17 cellular contexts compared by ENCODE assay signal in genomic region chr9:138024831-138025291, GRCh38.
DNase-seq lines count a peak whose midpoint lies in the region; ATAC-seq and TF ChIP-seq lines count a peak whose summit lies in the region.
"Had no signal": no experiment of that assay in that cellular context is flagged by ENCODE, and none has a peak within 500 bp of the region (broad histone marks: within the 10 kb centered on the region; RNA-seq: fewer than 3 reads in every experiment).

No MANE protein-coding gene starts in this region.

- CTCF ChIA-PET in activated CD4-positive, alpha-beta T cell treated with anti-CD3 and anti-CD28 coated beads, Interleukin-2, amount 10 ng/mL, durations not matched to agents 7 days and 5 days (lab: Charles Lee) = no interaction called here

- WGBS in lung, 2 donors = 91 to 96% methylated on average over 11 of the region's 11 CpGs

- no peaks in the 10 kb centered on the region for H3K36me3 Mint-ChIP-seq in activated CD4-positive, alpha-beta T cell treated with anti-CD3 and anti-CD28 coated beads, Interleukin-2, amount 10 ng/mL, durations not matched to agents 7 days and 5 days (ENCODE audit: low read depth)
- H3K36me3 Mint-ChIP-seq: CD8-positive, alpha-beta T cell had no signal

- H3K4me3 ChIP-seq in Peyer's patch (no peak overlapping the region), lung (no peak overlapping the region)

- TF ChIP-seq CTCF in Peyer's patch (IDR thresholded peaks at IDR 0.05) (no peak), lung (IDR thresholded peaks at IDR 0.05; ENCODE audit: control extremely low read depth, extremely low read depth) (no peak)

- peaks cover 51% of the 10 kb centered on the region for H3K27me3 Mint-ChIP-seq in activated CD4-positive, alpha-beta T cell treated with anti-CD3 and anti-CD28 coated beads, Interleukin-2, amount 10 ng/mL, durations not matched to agents 7 days and 5 days

- H3K4me1 ChIP-seq in Peyer's patch (peaks cover 0 to 9% (median 0%) of the 10 kb centered on the region in 4 donors), lung (ENCODE audit: control insufficient read depth in 2 of 2, insufficient read depth in 2 of 2, low read length in 2 of 2) (peaks cover 0 to 1% of the 10 kb centered on the region in 2 donors)

- H3K4me3 Mint-ChIP-seq in activated CD4-positive, alpha-beta T cell treated with anti-CD3 and anti-CD28 coated beads, Interleukin-2, amount 10 ng/mL, durations not matched to agents 7 days and 5 days = no peak overlapping the region
- H3K4me3 Mint-ChIP-seq: CD8-positive, alpha-beta T cell had no signal

- no peaks in the 10 kb centered on the region for H3K4me1 Mint-ChIP-seq in activated CD4-positive, alpha-beta T cell treated with anti-CD3 and anti-CD28 coated beads, Interleukin-2, amount 10 ng/mL, durations not matched to agents 7 days and 5 days

- H3K36me3 ChIP-seq in Peyer's patch = no peaks in the 10 kb centered on the region
- H3K36me3 ChIP-seq in lung (ENCODE audit: control insufficient read depth in 2 of 2, insufficient read depth in 2 of 2, low read length in 2 of 2) = no peaks in the 10 kb centered on the region

- H3K27me3 ChIP-seq in Peyer's patch = peaks cover 0 to 13% of the 10 kb centered on the region in 2 donors
- H3K27me3 ChIP-seq in lung (ENCODE audit: control insufficient read depth, insufficient read depth) = peaks cover 8% of the 10 kb centered on the region

- POLR2A ChIA-PET in activated CD4-positive, alpha-beta T cell treated with anti-CD3 and anti-CD28 coated beads, Interleukin-2, amount 10 ng/mL, durations not matched to agents 7 days and 5 days (lab: Charles Lee) = no interaction called here

- no peak for TF ChIP-seq POLR2A in Peyer's patch (IDR thresholded peaks at IDR 0.05)

- DNase-seq in activated CD4-positive, alpha-beta T cell treated with anti-CD3 and anti-CD28 coated beads for 1 hour = peak; percentile 5
- DNase-seq in activated CD4-positive, alpha-beta T cell treated with anti-CD3 and anti-CD28 coated beads, Interleukin-2, amount 10 ng/mL, durations not matched to agents 7 days and 5 days = no peak
- DNase-seq in Peyer's patch (peak; percentile 13 to 44 (median 35)), lung (ENCODE audit: low spot score) (peak; percentile 27), DMS153 (lab: John Stamatoyannopoulos, UW) (no peak)
- DNase-seq in stimulated activated CD8-positive, alpha-beta memory T cell treated with anti-CD3 and anti-CD28 coated beads, Interleukin-4, amount 100 ng/mL, for 48 hours = peak; percentile 19
- DNase-seq: 8988T; DMS79 treated with DMSO at 0.1 percent for 48 hours; HCEC 1CT; NCI-H187 treated with DMSO at 0.1 percent for 48 hours; NCI-H446; NK-92 treated with Interleukin-12 subunit alpha and Interleukin-12 subunit beta, amount 100 ng/mL, for 24 hours; OCI-M1; RPMI8226 had no signal

- H3K9me3 Mint-ChIP-seq in activated CD4-positive, alpha-beta T cell treated with anti-CD3 and anti-CD28 coated beads, Interleukin-2, amount 10 ng/mL, durations not matched to agents 7 days and 5 days = no peaks in the 10 kb centered on the region
- H3K9me3 Mint-ChIP-seq: CD8-positive, alpha-beta T cell had no signal

- H3K27ac Mint-ChIP-seq in activated CD4-positive, alpha-beta T cell treated with anti-CD3 and anti-CD28 coated beads, Interleukin-2, amount 10 ng/mL, durations not matched to agents 7 days and 5 days = no peak overlapping the region
- H3K27ac Mint-ChIP-seq: CD8-positive, alpha-beta T cell had no signal

- H3K27ac ChIP-seq in Peyer's patch = no peak overlapping the region
- H3K27ac ChIP-seq in lung (ENCODE audit: low read depth in 1 of 2, low read length in 1 of 2) = no peak overlapping the region

- H3K9me3 ChIP-seq in Peyer's patch (no peaks in the 10 kb centered on the region), lung (ENCODE audit: control insufficient read depth in 2 of 2, insufficient read depth in 1 of 2, low read length in 1 of 2) (peaks cover 0 to 9% of the 10 kb centered on the region in 2 donors)

- ATAC-seq in lung (ENCODE audit: insufficient read depth, low FRiP score) (no peak), HG03378 (IDR thresholded peaks at IDR 0.05; ENCODE audit: unreplicated experiment) (no peak), GM19328 (IDR thresholded peaks at IDR 0.05; ENCODE audit: unreplicated experiment) (no peak)
- ATAC-seq: CD8-positive, alpha-beta T cell had no signal

Comparison
In these comparisons a context has a peak if more than half of its experiments do, and no peak if none do; other contexts are left out.
1. DNase-seq: peak in activated CD4-positive, alpha-beta T cell treated with anti-CD3 and anti-CD28 coated beads for 1 hour (single experiment), Peyer's patch (3 of 3), lung (single experiment) and stimulated activated CD8-positive, alpha-beta memory T cell treated with anti-CD3 and anti-CD28 coated beads, Interleukin-4, amount 100 ng/mL, for 48 hours (single experiment); none in activated CD4-positive, alpha-beta T cell treated with anti-CD3 and anti-CD28 coated beads, Interleukin-2, amount 10 ng/mL, durations not matched to agents 7 days and 5 days (single experiment) and DMS153 (single experiment).